ENCODE assay signal across 1 cellular context in the genomic region with DNA sequence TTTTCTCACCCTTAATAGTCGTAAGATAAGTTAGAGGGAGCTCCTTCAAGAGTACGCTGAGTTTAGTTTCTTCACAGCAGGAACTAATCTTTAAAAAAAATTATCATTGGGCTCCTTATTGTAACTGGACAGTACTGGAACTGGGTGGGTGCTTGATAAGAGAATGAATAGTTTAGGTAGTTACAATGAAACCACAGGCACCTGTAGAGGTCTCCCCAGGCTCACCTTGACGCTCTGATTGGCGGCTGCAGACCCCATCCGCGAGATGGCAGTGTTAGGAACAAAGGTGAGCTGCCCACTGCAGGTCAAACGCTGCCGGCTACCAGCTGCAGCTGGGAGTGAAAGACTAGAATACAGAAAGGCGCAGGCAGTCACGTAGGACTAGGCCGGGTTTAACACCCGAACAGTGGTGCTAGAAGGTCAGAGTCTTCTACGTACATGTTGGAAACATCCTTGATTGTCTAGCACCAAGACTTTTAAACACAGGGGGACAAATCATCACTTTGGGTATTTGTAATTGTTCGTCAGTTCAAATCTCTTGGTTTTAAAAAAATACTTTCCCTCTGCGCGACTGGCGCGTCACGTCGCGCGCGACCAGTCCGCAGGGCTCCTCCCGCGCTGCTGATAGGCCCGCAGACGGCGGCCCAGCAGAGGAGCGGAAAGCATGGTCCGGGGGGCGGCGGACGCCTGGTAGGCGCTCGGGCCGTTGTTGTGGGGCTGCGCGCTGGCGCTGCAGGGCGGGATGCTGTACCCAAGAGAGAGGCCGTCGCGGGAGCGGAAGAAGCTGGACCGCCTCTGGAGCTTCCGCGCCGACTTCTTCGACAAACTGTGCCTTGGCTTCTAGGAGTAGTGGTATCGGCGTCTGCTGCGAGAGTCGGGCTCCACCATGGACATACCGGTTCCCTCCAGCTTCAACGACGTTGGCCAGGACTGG.
TF ChIP-seq lines count a peak whose summit lies in the region.

No MANE protein-coding gene starts in this region.

TF ChIP-seq in HepG2, 621 proteins besides CTCF, POLR2A, EP300 and RAD21 (continued from another document and continues in another):
- TF ChIP-seq ZNF451 (CRISPR knock-in tag; IDR thresholded peaks at IDR 0.05) (no peak), ZNF331 (CRISPR knock-in tag; IDR thresholded peaks at IDR 0.05) (peak; percentile 41; the same call in 1 of the 2 replicates), AHR (CRISPR knock-in tag; IDR thresholded peaks at IDR 0.05) (no peak), RBAK (CRISPR knock-in tag; IDR thresholded peaks at IDR 0.05) (no peak), TMF1 (CRISPR knock-in tag; IDR thresholded peaks at IDR 0.05; ENCODE audit: low read depth) (no peak), HNRNPUL1 (IDR thresholded peaks at IDR 0.05; ENCODE audit: low read depth, low read length) (no peak), TARDBP (CRISPR knock-in tag; IDR thresholded peaks at IDR 0.05) (peak; percentile 65; the same call in 1 of the 2 replicates), TBX2 (CRISPR knock-in tag; IDR thresholded peaks at IDR 0.05; ENCODE audit: borderline replicate concordance) (0 out of 2 replicates have a peak, but pooled peaks have one; percentile 51), ZNF549 (CRISPR knock-in tag; IDR thresholded peaks at IDR 0.05) (no peak), TAF1 (CRISPR knock-in tag; IDR thresholded peaks at IDR 0.05) (peak; percentile 41; the same call in 1 of the 2 replicates), HOXA3 (CRISPR knock-in tag; IDR thresholded peaks at IDR 0.05) (no peak; the same call in 1 of the 2 replicates), CBX5 (CRISPR knock-in tag; IDR thresholded peaks at IDR 0.05; ENCODE audit: borderline replicate concordance) (peak; percentile 80; the same call in 1 of the 2 replicates), ZNF558 (CRISPR knock-in tag; IDR thresholded peaks at IDR 0.05; ENCODE audit: borderline replicate concordance) (peak; percentile 87; the same call in 1 of the 2 replicates), ZNF619 (CRISPR knock-in tag; IDR thresholded peaks at IDR 0.05) (0 out of 2 replicates have a peak, but pooled peaks have one; percentile 44), ZNF296 (CRISPR knock-in tag; conservative IDR thresholded peaks at IDR 0.05) (no peak), ZSCAN12 (CRISPR knock-in tag; IDR thresholded peaks at IDR 0.05) (no peak), ZNF83 (CRISPR knock-in tag; IDR thresholded peaks at IDR 0.05; ENCODE audit: borderline replicate concordance) (no peak), MED13 (CRISPR knock-in tag; IDR thresholded peaks at IDR 0.05) (no peak), ZNF343 (CRISPR knock-in tag; IDR thresholded peaks at IDR 0.05) (0 out of 2 replicates have a peak, but pooled peaks have one; percentile 42), ZSCAN20 (CRISPR knock-in tag; IDR thresholded peaks at IDR 0.05; ENCODE audit: borderline replicate concordance) (no peak), ZNF790 (CRISPR knock-in tag; IDR thresholded peaks at IDR 0.05; ENCODE audit: borderline replicate concordance) (no peak), HNRNPL (IDR thresholded peaks at IDR 0.05; ENCODE audit: low read depth, low read length) (no peak), ZMYM3 (CRISPR knock-in tag; IDR thresholded peaks at IDR 0.05) (0 out of 2 replicates have a peak, but pooled peaks have one; percentile 27), ZNF747 (CRISPR knock-in tag; IDR thresholded peaks at IDR 0.05; ENCODE audit: borderline replicate concordance) (peak; percentile 65; the same call in 1 of the 2 replicates)
- TF ChIP-seq, protein P1, sequence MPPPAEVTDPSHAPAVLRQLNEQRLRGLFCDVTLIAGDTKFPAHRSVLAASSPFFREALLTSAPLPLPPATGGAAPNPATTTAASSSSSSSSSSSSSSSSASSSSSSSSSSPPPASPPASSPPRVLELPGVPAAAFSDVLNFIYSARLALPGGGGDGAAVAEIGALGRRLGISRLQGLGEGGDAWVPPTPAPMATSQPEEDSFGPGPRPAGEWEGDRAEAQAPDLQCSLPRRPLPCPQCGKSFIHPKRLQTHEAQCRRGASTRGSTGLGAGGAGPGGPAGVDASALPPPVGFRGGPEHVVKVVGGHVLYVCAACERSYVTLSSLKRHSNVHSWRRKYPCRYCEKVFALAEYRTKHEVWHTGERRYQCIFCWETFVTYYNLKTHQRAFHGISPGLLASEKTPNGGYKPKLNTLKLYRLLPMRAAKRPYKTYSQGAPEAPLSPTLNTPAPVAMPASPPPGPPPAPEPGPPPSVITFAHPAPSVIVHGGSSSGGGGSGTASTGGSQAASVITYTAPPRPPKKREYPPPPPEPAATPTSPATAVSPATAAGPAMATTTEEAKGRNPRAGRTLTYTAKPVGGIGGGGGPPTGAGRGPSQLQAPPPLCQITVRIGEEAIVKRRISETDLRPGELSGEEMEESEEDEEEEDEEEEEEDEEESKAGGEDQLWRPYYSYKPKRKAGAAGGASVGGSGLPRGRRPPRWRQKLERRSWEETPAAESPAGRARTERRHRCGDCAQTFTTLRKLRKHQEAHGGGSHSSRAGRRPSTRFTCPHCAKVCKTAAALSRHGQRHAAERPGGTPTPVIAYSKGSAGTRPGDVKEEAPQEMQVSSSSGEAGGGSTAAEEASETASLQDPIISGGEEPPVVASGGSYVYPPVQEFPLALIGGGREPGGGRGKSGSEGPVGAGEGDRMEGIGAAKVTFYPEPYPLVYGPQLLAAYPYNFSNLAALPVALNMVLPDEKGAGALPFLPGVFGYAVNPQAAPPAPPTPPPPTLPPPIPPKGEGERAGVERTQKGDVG (CRISPR knock-in tag; IDR thresholded peaks at IDR 0.05; ENCODE audit: borderline replicate concordance) = no peak
- TF ChIP-seq, protein P2, sequence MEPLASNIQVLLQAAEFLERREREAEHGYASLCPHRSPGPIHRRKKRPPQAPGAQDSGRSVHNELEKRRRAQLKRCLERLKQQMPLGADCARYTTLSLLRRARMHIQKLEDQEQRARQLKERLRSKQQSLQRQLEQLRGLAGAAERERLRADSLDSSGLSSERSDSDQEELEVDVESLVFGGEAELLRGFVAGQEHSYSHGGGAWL (CRISPR knock-in tag; IDR thresholded peaks at IDR 0.05) = no peak
- TF ChIP-seq, protein P3, sequence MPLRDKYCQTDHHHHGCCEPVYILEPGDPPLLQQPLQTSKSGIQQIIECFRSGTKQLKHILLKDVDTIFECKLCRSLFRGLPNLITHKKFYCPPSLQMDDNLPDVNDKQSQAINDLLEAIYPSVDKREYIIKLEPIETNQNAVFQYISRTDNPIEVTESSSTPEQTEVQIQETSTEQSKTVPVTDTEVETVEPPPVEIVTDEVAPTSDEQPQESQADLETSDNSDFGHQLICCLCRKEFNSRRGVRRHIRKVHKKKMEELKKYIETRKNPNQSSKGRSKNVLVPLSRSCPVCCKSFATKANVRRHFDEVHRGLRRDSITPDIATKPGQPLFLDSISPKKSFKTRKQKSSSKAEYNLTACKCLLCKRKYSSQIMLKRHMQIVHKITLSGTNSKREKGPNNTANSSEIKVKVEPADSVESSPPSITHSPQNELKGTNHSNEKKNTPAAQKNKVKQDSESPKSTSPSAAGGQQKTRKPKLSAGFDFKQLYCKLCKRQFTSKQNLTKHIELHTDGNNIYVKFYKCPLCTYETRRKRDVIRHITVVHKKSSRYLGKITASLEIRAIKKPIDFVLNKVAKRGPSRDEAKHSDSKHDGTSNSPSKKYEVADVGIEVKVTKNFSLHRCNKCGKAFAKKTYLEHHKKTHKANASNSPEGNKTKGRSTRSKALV (CRISPR knock-in tag; IDR thresholded peaks at IDR 0.05) = peak; percentile 33; the same call in 1 of the 2 replicates
- TF ChIP-seq, protein P4, sequence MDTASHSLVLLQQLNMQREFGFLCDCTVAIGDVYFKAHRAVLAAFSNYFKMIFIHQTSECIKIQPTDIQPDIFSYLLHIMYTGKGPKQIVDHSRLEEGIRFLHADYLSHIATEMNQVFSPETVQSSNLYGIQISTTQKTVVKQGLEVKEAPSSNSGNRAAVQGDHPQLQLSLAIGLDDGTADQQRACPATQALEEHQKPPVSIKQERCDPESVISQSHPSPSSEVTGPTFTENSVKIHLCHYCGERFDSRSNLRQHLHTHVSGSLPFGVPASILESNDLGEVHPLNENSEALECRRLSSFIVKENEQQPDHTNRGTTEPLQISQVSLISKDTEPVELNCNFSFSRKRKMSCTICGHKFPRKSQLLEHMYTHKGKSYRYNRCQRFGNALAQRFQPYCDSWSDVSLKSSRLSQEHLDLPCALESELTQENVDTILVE (CRISPR knock-in tag; IDR thresholded peaks at IDR 0.05) = no peak
- TF ChIP-seq, protein P5, sequence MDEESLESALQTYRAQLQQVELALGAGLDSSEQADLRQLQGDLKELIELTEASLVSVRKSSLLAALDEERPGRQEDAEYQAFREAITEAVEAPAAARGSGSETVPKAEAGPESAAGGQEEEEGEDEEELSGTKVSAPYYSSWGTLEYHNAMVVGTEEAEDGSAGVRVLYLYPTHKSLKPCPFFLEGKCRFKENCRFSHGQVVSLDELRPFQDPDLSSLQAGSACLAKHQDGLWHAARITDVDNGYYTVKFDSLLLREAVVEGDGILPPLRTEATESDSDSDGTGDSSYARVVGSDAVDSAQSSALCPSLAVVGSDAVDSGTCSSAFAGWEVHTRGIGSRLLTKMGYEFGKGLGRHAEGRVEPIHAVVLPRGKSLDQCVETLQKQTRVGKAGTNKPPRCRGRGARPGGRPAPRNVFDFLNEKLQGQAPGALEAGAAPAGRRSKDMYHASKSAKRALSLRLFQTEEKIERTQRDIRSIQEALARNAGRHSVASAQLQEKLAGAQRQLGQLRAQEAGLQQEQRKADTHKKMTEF (CRISPR knock-in tag; IDR thresholded peaks at IDR 0.05) = 0 out of 2 replicates have a peak, but pooled peaks have one; percentile 47
- TF ChIP-seq, protein P6, sequence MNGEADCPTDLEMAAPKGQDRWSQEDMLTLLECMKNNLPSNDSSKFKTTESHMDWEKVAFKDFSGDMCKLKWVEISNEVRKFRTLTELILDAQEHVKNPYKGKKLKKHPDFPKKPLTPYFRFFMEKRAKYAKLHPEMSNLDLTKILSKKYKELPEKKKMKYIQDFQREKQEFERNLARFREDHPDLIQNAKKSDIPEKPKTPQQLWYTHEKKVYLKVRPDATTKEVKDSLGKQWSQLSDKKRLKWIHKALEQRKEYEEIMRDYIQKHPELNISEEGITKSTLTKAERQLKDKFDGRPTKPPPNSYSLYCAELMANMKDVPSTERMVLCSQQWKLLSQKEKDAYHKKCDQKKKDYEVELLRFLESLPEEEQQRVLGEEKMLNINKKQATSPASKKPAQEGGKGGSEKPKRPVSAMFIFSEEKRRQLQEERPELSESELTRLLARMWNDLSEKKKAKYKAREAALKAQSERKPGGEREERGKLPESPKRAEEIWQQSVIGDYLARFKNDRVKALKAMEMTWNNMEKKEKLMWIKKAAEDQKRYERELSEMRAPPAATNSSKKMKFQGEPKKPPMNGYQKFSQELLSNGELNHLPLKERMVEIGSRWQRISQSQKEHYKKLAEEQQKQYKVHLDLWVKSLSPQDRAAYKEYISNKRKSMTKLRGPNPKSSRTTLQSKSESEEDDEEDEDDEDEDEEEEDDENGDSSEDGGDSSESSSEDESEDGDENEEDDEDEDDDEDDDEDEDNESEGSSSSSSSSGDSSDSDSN (CRISPR knock-in tag; IDR thresholded peaks at IDR 0.05) = peak; percentile 70
- TF ChIP-seq, protein P7, sequence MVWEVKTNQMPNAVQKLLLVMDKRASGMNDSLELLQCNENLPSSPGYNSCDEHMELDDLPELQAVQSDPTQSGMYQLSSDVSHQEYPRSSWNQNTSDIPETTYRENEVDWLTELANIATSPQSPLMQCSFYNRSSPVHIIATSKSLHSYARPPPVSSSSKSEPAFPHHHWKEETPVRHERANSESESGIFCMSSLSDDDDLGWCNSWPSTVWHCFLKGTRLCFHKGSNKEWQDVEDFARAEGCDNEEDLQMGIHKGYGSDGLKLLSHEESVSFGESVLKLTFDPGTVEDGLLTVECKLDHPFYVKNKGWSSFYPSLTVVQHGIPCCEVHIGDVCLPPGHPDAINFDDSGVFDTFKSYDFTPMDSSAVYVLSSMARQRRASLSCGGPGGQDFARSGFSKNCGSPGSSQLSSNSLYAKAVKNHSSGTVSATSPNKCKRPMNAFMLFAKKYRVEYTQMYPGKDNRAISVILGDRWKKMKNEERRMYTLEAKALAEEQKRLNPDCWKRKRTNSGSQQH (CRISPR knock-in tag; IDR thresholded peaks at IDR 0.05; ENCODE audit: low read depth) = no peak
- TF ChIP-seq, protein P8, sequence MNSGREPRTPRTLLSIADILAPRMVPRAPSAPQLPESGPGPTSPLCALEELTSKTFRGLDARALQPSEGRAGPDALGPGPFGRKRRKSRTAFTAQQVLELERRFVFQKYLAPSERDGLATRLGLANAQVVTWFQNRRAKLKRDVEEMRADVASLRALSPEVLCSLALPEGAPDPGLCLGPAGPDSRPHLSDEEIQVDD (CRISPR knock-in tag; IDR thresholded peaks at IDR 0.05; ENCODE audit: borderline replicate concordance) = no peak
- TF ChIP-seq, protein P9, sequence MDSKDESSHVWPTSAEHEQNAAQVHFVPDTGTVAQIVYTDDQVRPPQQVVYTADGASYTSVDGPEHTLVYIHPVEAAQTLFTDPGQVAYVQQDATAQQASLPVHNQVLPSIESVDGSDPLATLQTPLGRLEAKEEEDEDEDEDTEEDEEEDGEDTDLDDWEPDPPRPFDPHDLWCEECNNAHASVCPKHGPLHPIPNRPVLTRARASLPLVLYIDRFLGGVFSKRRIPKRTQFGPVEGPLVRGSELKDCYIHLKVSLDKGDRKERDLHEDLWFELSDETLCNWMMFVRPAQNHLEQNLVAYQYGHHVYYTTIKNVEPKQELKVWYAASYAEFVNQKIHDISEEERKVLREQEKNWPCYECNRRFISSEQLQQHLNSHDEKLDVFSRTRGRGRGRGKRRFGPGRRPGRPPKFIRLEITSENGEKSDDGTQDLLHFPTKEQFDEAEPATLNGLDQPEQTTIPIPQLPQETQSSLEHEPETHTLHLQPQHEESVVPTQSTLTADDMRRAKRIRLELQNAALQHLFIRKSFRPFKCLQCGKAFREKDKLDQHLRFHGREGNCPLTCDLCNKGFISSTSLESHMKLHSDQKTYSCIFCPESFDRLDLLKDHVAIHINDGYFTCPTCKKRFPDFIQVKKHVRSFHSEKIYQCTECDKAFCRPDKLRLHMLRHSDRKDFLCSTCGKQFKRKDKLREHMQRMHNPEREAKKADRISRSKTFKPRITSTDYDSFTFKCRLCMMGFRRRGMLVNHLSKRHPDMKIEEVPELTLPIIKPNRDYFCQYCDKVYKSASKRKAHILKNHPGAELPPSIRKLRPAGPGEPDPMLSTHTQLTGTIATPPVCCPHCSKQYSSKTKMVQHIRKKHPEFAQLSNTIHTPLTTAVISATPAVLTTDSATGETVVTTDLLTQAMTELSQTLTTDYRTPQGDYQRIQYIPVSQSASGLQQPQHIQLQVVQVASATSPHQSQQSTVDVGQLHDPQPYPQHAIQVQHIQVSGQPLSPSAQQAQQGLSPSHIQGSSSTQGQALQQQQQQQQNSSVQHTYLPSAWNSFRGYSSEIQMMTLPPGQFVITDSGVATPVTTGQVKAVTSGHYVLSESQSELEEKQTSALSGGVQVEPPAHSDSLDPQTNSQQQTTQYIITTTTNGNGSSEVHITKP (CRISPR knock-in tag; IDR thresholded peaks at IDR 0.05; ENCODE audit: low read depth) = no peak
- TF ChIP-seq, protein P10, sequence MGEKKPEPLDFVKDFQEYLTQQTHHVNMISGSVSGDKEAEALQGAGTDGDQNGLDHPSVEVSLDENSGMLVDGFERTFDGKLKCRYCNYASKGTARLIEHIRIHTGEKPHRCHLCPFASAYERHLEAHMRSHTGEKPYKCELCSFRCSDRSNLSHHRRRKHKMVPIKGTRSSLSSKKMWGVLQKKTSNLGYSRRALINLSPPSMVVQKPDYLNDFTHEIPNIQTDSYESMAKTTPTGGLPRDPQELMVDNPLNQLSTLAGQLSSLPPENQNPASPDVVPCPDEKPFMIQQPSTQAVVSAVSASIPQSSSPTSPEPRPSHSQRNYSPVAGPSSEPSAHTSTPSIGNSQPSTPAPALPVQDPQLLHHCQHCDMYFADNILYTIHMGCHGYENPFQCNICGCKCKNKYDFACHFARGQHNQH (CRISPR knock-in tag; IDR thresholded peaks at IDR 0.05) = 0 out of 2 replicates have a peak, but pooled peaks have one; percentile 36
